In genomic region chr3:46709721-46710120, GRCh38 we compare ENCODE assay signal across 18 cellular contexts. TPM values are rescaled to one million over a fixed set of nuclear protein-coding genes. Genes with fewer than 3 reads are reported as not detected.
DNase-seq lines count a peak whose midpoint lies in the region; ATAC-seq and TF ChIP-seq lines count a peak whose summit lies in the region.
"Had no signal": no experiment of that assay in that cellular context is flagged by ENCODE, and none has a peak within 500 bp of the region (broad histone marks: within the 10 kb centered on the region; RNA-seq: fewer than 3 reads in every experiment).

No MANE protein-coding gene starts in this region.

- POLR2A ChIA-PET in activated naive CD8-positive, alpha-beta T cell treated with anti-CD3 and anti-CD28 coated beads, Interleukin-2, amount 10 ng/mL, durations not matched to agents 7 days and 5 days (lab: Charles Lee) = no interaction called here

- no peaks in the 10 kb centered on the region for H3K4me1 ChIP-seq in Peyer's patch
- H3K4me1 ChIP-seq in hepatocyte (ENCODE audit: insufficient read depth) = peaks cover 20% of the 10 kb centered on the region

- H3K27me3 ChIP-seq in Peyer's patch (no peaks in the 10 kb centered on the region), hepatocyte (no peaks in the 10 kb centered on the region)

- no peak for ATAC-seq in activated naive CD8-positive, alpha-beta T cell treated with anti-CD3 and anti-CD28 coated beads, Interleukin-2, amount 10 ng/mL, durations not matched to agents 7 days and 5 days (ENCODE audit: low read depth)
- ATAC-seq in left lobe of liver = no peak
- ATAC-seq in stimulated activated effector memory CD8-positive, alpha-beta T cell treated with anti-CD3 and anti-CD28 coated beads, Interleukin-12 subunit alpha, Interleukin-12 subunit beta, amount 100 ng/mL, for 72 hours = no peak

- no peaks in the 10 kb centered on the region for H3K36me3 Mint-ChIP-seq in activated naive CD8-positive, alpha-beta T cell treated with anti-CD3 and anti-CD28 coated beads, Interleukin-2, amount 10 ng/mL, durations not matched to agents 7 days and 5 days
- H3K36me3 Mint-ChIP-seq in activated naive CD8-positive, alpha-beta T cell treated with anti-CD3 and anti-CD28 coated beads for 36 hours = no peaks in the 10 kb centered on the region
- H3K36me3 Mint-ChIP-seq in stimulated activated effector memory CD8-positive, alpha-beta T cell treated with anti-CD3 and anti-CD28 coated beads, Interleukin-12 subunit alpha, Interleukin-12 subunit beta, amount 100 ng/mL, for 72 hours = no peaks in the 10 kb centered on the region

- no peaks in the 10 kb centered on the region for H3K9me2 ChIP-seq in hepatocyte (replicated peaks; ENCODE audit: insufficient read depth)

- TF ChIP-seq CTCF in Peyer's patch (IDR thresholded peaks at IDR 0.05) (no peak), hepatocyte (IDR thresholded peaks at IDR 0.05; ENCODE audit: poor library complexity) (no peak)

- no peaks in the 10 kb centered on the region for H3K27me3 Mint-ChIP-seq in activated naive CD8-positive, alpha-beta T cell treated with anti-CD3 and anti-CD28 coated beads, Interleukin-2, amount 10 ng/mL, durations not matched to agents 7 days and 5 days
- H3K27me3 Mint-ChIP-seq in activated naive CD8-positive, alpha-beta T cell treated with anti-CD3 and anti-CD28 coated beads for 36 hours = no peaks in the 10 kb centered on the region

- H3K36me3 ChIP-seq in Peyer's patch (no peaks in the 10 kb centered on the region), hepatocyte (replicated peaks; ENCODE audit: insufficient read depth, low read depth) (no peaks in the 10 kb centered on the region)

- H3K4me2 ChIP-seq in hepatocyte = no peak overlapping the region
- H3K4me2 ChIP-seq: KMS-11 had no signal

- H3K4me1 Mint-ChIP-seq in activated naive CD8-positive, alpha-beta T cell treated with anti-CD3 and anti-CD28 coated beads, Interleukin-2, amount 10 ng/mL, durations not matched to agents 7 days and 5 days = no peaks in the 10 kb centered on the region
- no peaks in the 10 kb centered on the region for H3K4me1 Mint-ChIP-seq in activated naive CD8-positive, alpha-beta T cell treated with anti-CD3 and anti-CD28 coated beads for 36 hours
- H3K4me1 Mint-ChIP-seq in stimulated activated effector memory CD8-positive, alpha-beta T cell treated with anti-CD3 and anti-CD28 coated beads, Interleukin-12 subunit alpha, Interleukin-12 subunit beta, amount 100 ng/mL, for 72 hours = peaks cover 17% of the 10 kb centered on the region

- H3K4me3 ChIP-seq in Peyer's patch (no peak overlapping the region), hepatocyte (no peak overlapping the region)

- no peak overlapping the region for H2AFZ ChIP-seq in hepatocyte

- no peak overlapping the region for H3K27ac ChIP-seq in Peyer's patch
- no peak overlapping the region for H3K27ac ChIP-seq in hepatocyte
- H3K27ac ChIP-seq: KMS-11 had no signal

- no peak overlapping the region for H3K27ac Mint-ChIP-seq in activated naive CD8-positive, alpha-beta T cell treated with anti-CD3 and anti-CD28 coated beads, Interleukin-2, amount 10 ng/mL, durations not matched to agents 7 days and 5 days
- no peak overlapping the region for H3K27ac Mint-ChIP-seq in activated naive CD8-positive, alpha-beta T cell treated with anti-CD3 and anti-CD28 coated beads for 36 hours
- H3K27ac Mint-ChIP-seq in stimulated activated effector memory CD8-positive, alpha-beta T cell treated with anti-CD3 and anti-CD28 coated beads, Interleukin-12 subunit alpha, Interleukin-12 subunit beta, amount 100 ng/mL, for 72 hours = peak overlapping the region; percentile 29

- DNase-seq in activated naive CD8-positive, alpha-beta T cell treated with anti-CD3 and anti-CD28 coated beads, Interleukin-2, amount 10 ng/mL, durations not matched to agents 7 days and 5 days = peak; percentile 14
- DNase-seq in activated naive CD8-positive, alpha-beta T cell treated with anti-CD3 and anti-CD28 coated beads for 36 hours = no peak
- DNase-seq in Peyer's patch = peak in 2 of 3 donors; percentile 26 to 30
- DNase-seq in left lobe of liver (ENCODE audit: low spot score) = peak; percentile 37
- DNase-seq in stimulated activated effector memory CD8-positive, alpha-beta T cell treated with anti-CD3 and anti-CD28 coated beads, Interleukin-12 subunit alpha, Interleukin-12 subunit beta, amount 100 ng/mL, for 72 hours (ENCODE audit: low spot score in 2 of 2) = no peak
- DNase-seq in midbrain (lab: John Stamatoyannopoulos, UW) = no peak
- no peak for DNase-seq in NCI-H69 (lab: John Stamatoyannopoulos, UW)
- no peak for DNase-seq in hepatocyte (ENCODE audit: low spot score)
- DNase-seq: NCI-H1048, NCI-H146, NCI-H2081, NCI-H774, SHP77 treated with DMSO at 0.1 percent for 48 hours had no signal

- H3K79me2 ChIP-seq in hepatocyte = no peaks in the 10 kb centered on the region

- 97% methylated on average over 6 of the region's 6 CpGs for WGBS in hepatocyte (ENCODE audit: low lambda C conversion rate, missing lambda C conversion rate)

- H3K9me3 Mint-ChIP-seq in activated naive CD8-positive, alpha-beta T cell treated with anti-CD3 and anti-CD28 coated beads, Interleukin-2, amount 10 ng/mL, durations not matched to agents 7 days and 5 days = no peaks in the 10 kb centered on the region
- H3K9me3 Mint-ChIP-seq in activated naive CD8-positive, alpha-beta T cell treated with anti-CD3 and anti-CD28 coated beads for 36 hours = no peaks in the 10 kb centered on the region
- H3K9me3 Mint-ChIP-seq in stimulated activated effector memory CD8-positive, alpha-beta T cell treated with anti-CD3 and anti-CD28 coated beads, Interleukin-12 subunit alpha, Interleukin-12 subunit beta, amount 100 ng/mL, for 72 hours = no peaks in the 10 kb centered on the region

- no peak overlapping the region for H3K4me3 Mint-ChIP-seq in activated naive CD8-positive, alpha-beta T cell treated with anti-CD3 and anti-CD28 coated beads, Interleukin-2, amount 10 ng/mL, durations not matched to agents 7 days and 5 days
- H3K4me3 Mint-ChIP-seq in activated naive CD8-positive, alpha-beta T cell treated with anti-CD3 and anti-CD28 coated beads for 36 hours = no peak overlapping the region
- H3K4me3 Mint-ChIP-seq in stimulated activated effector memory CD8-positive, alpha-beta T cell treated with anti-CD3 and anti-CD28 coated beads, Interleukin-12 subunit alpha, Interleukin-12 subunit beta, amount 100 ng/mL, for 72 hours = no peak overlapping the region

- no peak for TF ChIP-seq POLR2A in Peyer's patch (IDR thresholded peaks at IDR 0.05)

- H3K9me3 ChIP-seq in Peyer's patch = no peaks in the 10 kb centered on the region
- no peaks in the 10 kb centered on the region for H3K9me3 ChIP-seq in hepatocyte (ENCODE audit: low read depth)
- H3K9me3 ChIP-seq: Caco-2 had no signal

- no peaks in the 10 kb centered on the region for H4K20me1 ChIP-seq in hepatocyte (ENCODE audit: insufficient read depth, poor library complexity, severe bottlenecking)

RNA-seq across cellular contexts. Expression of gene PRSS50, which starts 7.9 kb away (rescaled TPM):
- total RNA-seq in activated naive CD8-positive, alpha-beta T cell treated with anti-CD3 and anti-CD28 coated beads, Interleukin-2, amount 10 ng/mL, durations not matched to agents 7 days and 5 days = not detected
- total RNA-seq in activated naive CD8-positive, alpha-beta T cell treated with anti-CD3 and anti-CD28 coated beads for 36 hours = not detected
- total RNA-seq in Peyer's patch (not detected), left lobe of liver (0.13 TPM), hepatocyte (0.33 and 1.1 TPM in 2 replicates)
- 1.4 and 1.6 TPM in 2 replicates for polyA plus RNA-seq in hepatocyte
- total RNA-seq: A673, Caco-2, M059J, NCI-H460 had no signal

RNA-seq across cellular contexts. Expression of gene TMIE, which starts 8.5 kb away (rescaled TPM):
- under 1 TPM; 0.36 to 0.77 TPM for total RNA-seq in activated naive CD8-positive, alpha-beta T cell treated with anti-CD3 and anti-CD28 coated beads, Interleukin-2, amount 10 ng/mL, durations not matched to agents 7 days and 5 days
- under 1 TPM; 0.41 to 0.42 TPM for total RNA-seq in activated naive CD8-positive, alpha-beta T cell treated with anti-CD3 and anti-CD28 coated beads for 36 hours
- total RNA-seq in Peyer's patch = 1 to 10 TPM in 1 of 4 donors, not detected in 3; 1.3 TPM
- total RNA-seq in left lobe of liver = 0.33 TPM
- total RNA-seq in hepatocyte = 0.12 and 0.37 TPM in 2 replicates
- polyA plus RNA-seq in hepatocyte = 0.51 and 0.69 TPM in 2 replicates
- total RNA-seq: A673, Caco-2 had no signal

RNA-seq across cellular contexts. Expression of gene ALS2CL, which starts 16.2 kb away (rescaled TPM):
- total RNA-seq in activated naive CD8-positive, alpha-beta T cell treated with anti-CD3 and anti-CD28 coated beads, Interleukin-2, amount 10 ng/mL, durations not matched to agents 7 days and 5 days = 1 to 10 TPM; 3.6 to 4.5 TPM
- 1 to 10 TPM; 1.3 TPM for total RNA-seq in activated naive CD8-positive, alpha-beta T cell treated with anti-CD3 and anti-CD28 coated beads for 36 hours
- 100 to 1,000 TPM in 1 of 4 donors, 10 to 100 TPM in 3; 64.3 to 113 (median 82.7) TPM for total RNA-seq in Peyer's patch
- total RNA-seq in left lobe of liver = 24.2 TPM
- 8.5 and 14.4 TPM in 2 replicates for total RNA-seq in hepatocyte
- polyA plus RNA-seq in hepatocyte = 15.2 and 17.2 TPM in 2 replicates

Comparison
In these comparisons a context has a peak if more than half of its experiments do, and no peak if none do; other contexts are left out.
1. DNase-seq: peak in activated naive CD8-positive, alpha-beta T cell treated with anti-CD3 and anti-CD28 coated beads, Interleukin-2, amount 10 ng/mL, durations not matched to agents 7 days and 5 days (single experiment), Peyer's patch (2 of 3) and left lobe of liver (single experiment); none in activated naive CD8-positive, alpha-beta T cell treated with anti-CD3 and anti-CD28 coated beads for 36 hours (single experiment), stimulated activated effector memory CD8-positive, alpha-beta T cell treated with anti-CD3 and anti-CD28 coated beads, Interleukin-12 subunit alpha, Interleukin-12 subunit beta, amount 100 ng/mL, for 72 hours (0 of 2), midbrain (single experiment), NCI-H69 (single experiment) and hepatocyte (single experiment).